ENCODE assay signal across 8 cellular contexts in the genomic region with DNA sequence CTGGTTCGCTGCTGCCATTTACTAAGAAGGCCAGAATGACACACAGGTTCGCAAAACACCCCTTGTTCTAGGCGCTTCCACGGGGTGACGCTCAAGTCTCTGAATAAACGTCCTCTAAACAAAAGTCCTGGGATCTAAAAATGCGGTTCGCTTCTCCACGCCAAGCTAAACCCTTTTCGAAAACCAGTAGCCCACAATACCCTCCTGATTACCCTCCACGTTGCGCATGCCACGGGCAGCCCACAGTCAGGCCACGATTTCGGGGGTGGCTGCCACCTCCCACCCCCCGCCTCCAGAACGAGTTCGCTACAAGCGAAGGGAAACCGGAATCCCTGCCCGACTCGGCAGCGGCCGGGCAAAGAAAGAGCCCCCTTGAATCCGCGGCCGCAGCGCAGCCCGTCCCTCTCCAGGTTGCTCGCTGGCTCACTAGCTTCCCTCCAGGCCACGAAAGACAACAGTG. TPM values are rescaled to one million over a fixed set of nuclear protein-coding genes. Genes with fewer than 3 reads are reported as not detected.
DNase-seq lines count a peak whose midpoint lies in the region; ATAC-seq, FAIRE-seq and TF ChIP-seq lines count a peak whose summit lies in the region.

No MANE protein-coding gene starts in this region.

- peak overlapping the region; percentile 72 for H3K4me3 ChIP-seq in AG04449 (ENCODE audit: low read depth, low read length)
- peak overlapping the region; percentile 75 to 95 for H3K4me3 ChIP-seq in SK-N-SH (ENCODE audit: low read depth in 2 of 2, low read length in 1 of 2)
- H3K4me3 ChIP-seq in body of pancreas, result peak overlapping the region in 1 of 2 donors; percentile 56

- peak overlapping the region; percentile 91 to 98 for H3K27ac ChIP-seq in SK-N-SH (ENCODE audit: low read depth in 2 of 2, low read length in 1 of 2)
- H3K27ac ChIP-seq in body of pancreas, result peak overlapping the region; percentile 25 to 97 (median 90)

- H3K4me2 ChIP-seq in SK-N-SH, result peak overlapping the region; percentile 87

- H3K36me3 ChIP-seq in SK-N-SH (replicated peaks in 1 of 2; ENCODE audit: control insufficient read depth in 1 of 2, insufficient read depth in 2 of 2, low read length in 1 of 2) (peaks cover 30 to 38% of the 10 kb centered on the region in 2 experiments), body of pancreas (replicated peaks in 1 of 2; ENCODE audit: insufficient read depth in 1 of 2, low read depth in 2 of 2) (no peaks in the 10 kb centered on the region)

- peaks cover 52% of the 10 kb centered on the region for H4K20me1 ChIP-seq in SK-N-SH (ENCODE audit: insufficient read depth)

- peak; percentile 13 for ATAC-seq in GM18867 (IDR thresholded peaks at IDR 0.05; ENCODE audit: unreplicated experiment)
- ATAC-seq in HG03139 (IDR thresholded peaks at IDR 0.05; ENCODE audit: unreplicated experiment), result peak; percentile 11
- peak; percentile 45 for ATAC-seq in body of pancreas

- no peaks in the 10 kb centered on the region for H3K27me3 ChIP-seq in SK-N-SH (ENCODE audit: insufficient read depth)
- no peaks in the 10 kb centered on the region for H3K27me3 ChIP-seq in body of pancreas

- TF ChIP-seq CTCF in AG04449 (IDR thresholded peaks at IDR 0.05; ENCODE audit: insufficient read depth, low read length, missing control alignments) (peak; percentile 15), SK-N-SH (IDR thresholded peaks at IDR 0.05) (peak; percentile 48), body of pancreas (IDR thresholded peaks at IDR 0.05) (no peak)

- TF ChIP-seq RAD21 in SK-N-SH (IDR thresholded peaks at IDR 0.05; ENCODE audit: low read length), result peak; percentile 29; the same call in 1 of the 2 replicates

- H2AFZ ChIP-seq in SK-N-SH (ENCODE audit: low read depth), result peak overlapping the region; percentile 94; the same call in 1 of the 2 replicates

- under 1% methylated on average over 31 of the region's 31 CpGs for WGBS in SK-N-SH (ENCODE audit: low lambda C conversion rate)
- WGBS in body of pancreas, 2 donors, result 0 to 8% methylated on average over 6 to 29 of the region's 31 CpGs

- peak overlapping the region; percentile 95 for H3K9ac ChIP-seq in SK-N-SH

- intact Hi-C loops in body of pancreas (cut with DNase I), result no loop called here

- peaks cover 58% of the 10 kb centered on the region for H3K79me2 ChIP-seq in SK-N-SH (ENCODE audit: insufficient read depth)

- DNase-seq in AG04449 (ENCODE audit: low read depth, low spot score) (no peak), SK-N-SH (peak; percentile 62), body of pancreas (peak in 3 of 4 donors; percentile 19 to 35 (median 31)), inferior parietal cortex (ENCODE audit: extremely low spot score) (peak; percentile 6), RCC 7860 (ENCODE audit: low spot score) (no peak)
- peak in 3 of 4 experiments; percentile 15 to 20 (median 17) for DNase-seq in stimulated activated CD4-positive, alpha-beta T cell treated with anti-CD3 and anti-CD28 coated beads, Interleukin-1b, Interleukin-23, amount 100 ng/mL, for 24 hours (ENCODE audit: low read depth in 4 of 4, low spot score in 1 of 4)

- H3K9me3 ChIP-seq in SK-N-SH, result no peaks in the 10 kb centered on the region
- H3K9me3 ChIP-seq in body of pancreas, result no peaks in the 10 kb centered on the region

- H3F3A ChIP-seq in SK-N-SH (replicated peaks; ENCODE audit: insufficient read depth), result peaks cover 23% of the 10 kb centered on the region

- TF ChIP-seq EP300 in SK-N-SH (IDR thresholded peaks at IDR 0.05; ENCODE audit: borderline replicate concordance in 1 of 2, low read depth in 1 of 2, low read length in 1 of 2), result no peak

- H3K4me1 ChIP-seq in SK-N-SH (ENCODE audit: control insufficient read depth in 1 of 2, insufficient read depth in 2 of 2, low read depth in 1 of 2, low read length in 1 of 2), result peaks cover 3 to 8% of the 10 kb centered on the region in 2 experiments; a peak in 1 of 4 replicates
- peaks cover 34% of the 10 kb centered on the region for H3K4me1 ChIP-seq in body of pancreas

- TF ChIP-seq POLR2A in body of pancreas (IDR thresholded peaks at IDR 0.05), result no peak

- no peaks in the 10 kb centered on the region for H3K9me2 ChIP-seq in SK-N-SH

- CTCF ChIA-PET in AG04449 (lab: Yijun Ruan, JAX), result interaction anchor here (1.4 kb wide), 2 partner anchors 181 to 321 kb away, joined by 3 to 4 read pairs; no protein-coding TSS in a partner anchor
- CTCF ChIA-PET in SK-N-SH (lab: Yijun Ruan, JAX), result interaction anchor here (1.1 kb wide), 1 partner anchor 91 kb away, joined by 6 read pairs; no protein-coding TSS in a partner anchor

- no peak for FAIRE-seq in RCC 7860 (lab: Jason Lieb, UNC)

- POLR2A ChIA-PET in AG04449 (lab: Yijun Ruan, JAX) (interaction anchor here (0.7 to 1.8 kb wide), 10 partner anchors 19 to 678 kb away, joined by 3 to 10 read pairs (median 7); a partner anchor contains a TSS), SK-N-SH (lab: Yijun Ruan, JAX) (interaction anchor here (0.6 to 2.1 kb wide), 15 partner anchors 8 to 279 kb away, joined by 3 to 37 read pairs (median 5); a partner anchor contains a TSS)

TF ChIP-seq in SK-N-SH, 30 proteins besides CTCF, POLR2A, EP300 and RAD21:
- TF ChIP-seq, protein P1, sequence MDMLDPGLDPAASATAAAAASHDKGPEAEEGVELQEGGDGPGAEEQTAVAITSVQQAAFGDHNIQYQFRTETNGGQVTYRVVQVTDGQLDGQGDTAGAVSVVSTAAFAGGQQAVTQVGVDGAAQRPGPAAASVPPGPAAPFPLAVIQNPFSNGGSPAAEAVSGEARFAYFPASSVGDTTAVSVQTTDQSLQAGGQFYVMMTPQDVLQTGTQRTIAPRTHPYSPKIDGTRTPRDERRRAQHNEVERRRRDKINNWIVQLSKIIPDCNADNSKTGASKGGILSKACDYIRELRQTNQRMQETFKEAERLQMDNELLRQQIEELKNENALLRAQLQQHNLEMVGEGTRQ (IDR thresholded peaks at IDR 0.05; ENCODE audit: borderline replicate concordance, low read depth, low read length), result no peak
- TF ChIP-seq NRF1 (IDR thresholded peaks at IDR 0.05; ENCODE audit: low read depth, low read length), result no peak
- TF ChIP-seq GATA2 (CRISPR knock-in tag; IDR thresholded peaks at IDR 0.05), result 0 out of 2 replicates have a peak, but pooled peaks have one; percentile 9
- TF ChIP-seq TEAD4 (IDR thresholded peaks at IDR 0.05; ENCODE audit: borderline replicate concordance, insufficient read depth), result no peak
- TF ChIP-seq MEF2A (IDR thresholded peaks at IDR 0.05; ENCODE audit: borderline replicate concordance, low read depth), result no peak
- TF ChIP-seq MXI1 (IDR thresholded peaks at IDR 0.05; ENCODE audit: low read depth, low read length), result peak; percentile 41; the same call in 1 of the 2 replicates
- TF ChIP-seq, protein P2, sequence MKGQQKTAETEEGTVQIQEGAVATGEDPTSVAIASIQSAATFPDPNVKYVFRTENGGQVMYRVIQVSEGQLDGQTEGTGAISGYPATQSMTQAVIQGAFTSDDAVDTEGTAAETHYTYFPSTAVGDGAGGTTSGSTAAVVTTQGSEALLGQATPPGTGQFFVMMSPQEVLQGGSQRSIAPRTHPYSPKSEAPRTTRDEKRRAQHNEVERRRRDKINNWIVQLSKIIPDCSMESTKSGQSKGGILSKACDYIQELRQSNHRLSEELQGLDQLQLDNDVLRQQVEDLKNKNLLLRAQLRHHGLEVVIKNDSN (IDR thresholded peaks at IDR 0.05; ENCODE audit: borderline replicate concordance, low read depth), result no peak
- TF ChIP-seq TAF1 (IDR thresholded peaks at IDR 0.05; ENCODE audit: borderline replicate concordance, low read depth, low read length), result no peak
- TF ChIP-seq NFIC (IDR thresholded peaks at IDR 0.05; ENCODE audit: borderline replicate concordance), result no peak

RNA-seq across cellular contexts. Expression of a gene that starts 0.4 kb away (rescaled TPM):
- polyA plus RNA-seq in SK-N-SH (2012; rRNA removed), result 4,443 and 5,368 TPM in 2 replicates
- 7,639 and 8,806 TPM in 2 replicates for polyA plus RNA-seq in SK-N-SH (2012; cell fraction: cytosol; rRNA removed)
- polyA plus RNA-seq in SK-N-SH (2012; cell fraction: nucleus; rRNA removed), result 475 and 761 TPM in 2 replicates
- total RNA-seq in body of pancreas, result 100 to 1,000 TPM; 497 to 592 TPM

RNA-seq across cellular contexts. Expression of a gene that starts 32.6 kb away (rescaled TPM):
- polyA plus RNA-seq in SK-N-SH (2012; rRNA removed), result 0.20 and 0.32 TPM in 2 replicates
- polyA plus RNA-seq in SK-N-SH (2012; cell fraction: cytosol; rRNA removed), result 0.13 and 0.18 TPM in 2 replicates
- 0.16 and 0.24 TPM in 2 replicates for polyA plus RNA-seq in SK-N-SH (2012; cell fraction: nucleus; rRNA removed)
- 1 to 10 TPM in 1 of 2 donors, not detected in 1; 2.6 TPM for total RNA-seq in body of pancreas

Comparison
In these comparisons a context has a peak if more than half of its experiments do, and no peak if none do; other contexts are left out.
1. DNase-seq: peak in SK-N-SH (single experiment), body of pancreas (3 of 4), inferior parietal cortex (single experiment) and stimulated activated CD4-positive, alpha-beta T cell treated with anti-CD3 and anti-CD28 coated beads, Interleukin-1b, Interleukin-23, amount 100 ng/mL, for 24 hours (3 of 4); none in AG04449 (single experiment) and RCC 7860 (single experiment).
2. CTCF ChIP-seq: peak in AG04449 (single experiment) and SK-N-SH (single experiment); none in body of pancreas (0 of 7).
3. Peak in every context shown above with its lines, with median percentiles within 50 percentile points of each other: ATAC-seq.